In the genomic region with DNA sequence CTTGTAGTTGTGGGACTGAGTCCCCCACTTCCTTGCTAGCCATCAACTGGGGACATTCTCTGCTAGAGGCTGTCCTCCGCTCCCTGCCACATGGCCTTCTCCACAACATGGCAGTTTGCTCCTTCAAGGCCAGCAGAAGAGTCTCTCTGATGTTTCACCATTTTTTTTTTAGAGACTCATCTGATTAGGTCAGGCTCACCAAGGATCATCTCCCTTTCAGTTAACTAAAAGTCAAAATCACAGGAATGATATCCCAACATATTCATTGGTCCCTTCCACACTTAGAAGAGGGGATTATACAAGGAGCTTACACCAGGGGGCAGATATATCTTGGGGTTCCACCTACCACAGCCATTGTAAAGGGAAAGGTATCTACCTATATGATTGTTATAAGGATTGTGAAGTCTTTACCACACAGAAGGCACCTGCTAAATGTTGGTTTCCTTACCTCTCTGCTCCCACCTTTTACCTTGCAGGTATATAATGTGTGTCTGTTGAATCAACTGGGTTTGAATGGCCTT, we compare ENCODE assay signal across 26 cellular contexts. TPM values are rescaled to one million over a fixed set of nuclear protein-coding genes. Genes with fewer than 3 reads are reported as not detected.
DNase-seq lines count a peak whose midpoint lies in the region; FAIRE-seq and TF ChIP-seq lines count a peak whose summit lies in the region.
"Had no signal": no experiment of that assay in that cellular context is flagged by ENCODE, and none has a peak within 500 bp of the region (broad histone marks: within the 10 kb centered on the region; RNA-seq: fewer than 3 reads in every experiment).

No MANE protein-coding gene starts in this region.

- no peaks in the 10 kb centered on the region for H3K36me3 ChIP-seq in breast epithelium
- no peaks in the 10 kb centered on the region for H3K36me3 ChIP-seq in esophagus squamous epithelium
- H3K36me3 ChIP-seq: prostate gland had no signal

- no peak for TF ChIP-seq CTCF in MCF 10A (IDR thresholded peaks at IDR 0.05; ENCODE audit: unreplicated experiment)
- no peak for TF ChIP-seq CTCF in breast epithelium (IDR thresholded peaks at IDR 0.05)
- TF ChIP-seq CTCF in retinal pigment epithelial cell (conservative IDR thresholded peaks at IDR 0.05; ENCODE audit: low read depth, low read length): peak; percentile 13
- TF ChIP-seq CTCF in esophagus squamous epithelium (IDR thresholded peaks at IDR 0.05): peak in 2 of 6 experiments; percentile 6 to 16

- no peak overlapping the region for H3K27ac Mint-ChIP-seq in MCF 10A (ENCODE audit: low read depth, unreplicated experiment)
- H3K27ac Mint-ChIP-seq: activated B cell treated with CpG ODN at 0.5 μM for 24 hours; CD4-positive, CD25-positive, alpha-beta regulatory T cell; dendritic cell treated with granulocyte-macrophage colony-stimulating factor and Interleukin-4, amounts not matched to agents 40 ng/mL and 50 ng/mL, for 4 days; nephron progenitor cell; stimulated activated memory B cell treated with anti-CD40 and anti-IgM and Interleukin-4, amounts not matched to agents 10 μg/mL and 1 μg/mL and 100 μg/mL, for 72 hours had no signal

- intact Hi-C loops in MCF 10A (cut with micrococcal nuclease): no loop called here
- intact Hi-C loops in breast epithelium (cut with DNase I; ENCODE audit: low total_unique reads): no loop called here
- intact Hi-C loops in esophagus squamous epithelium (cut with DNase I): no loop called here

- no peaks in the 10 kb centered on the region for H3K9me3 Mint-ChIP-seq in MCF 10A (ENCODE audit: unreplicated experiment)
- H3K9me3 Mint-ChIP-seq: activated B cell treated with CpG ODN at 0.5 μM for 24 hours; dendritic cell treated with granulocyte-macrophage colony-stimulating factor and Interleukin-4, amounts not matched to agents 40 ng/mL and 50 ng/mL, for 4 days; nephron progenitor cell; stimulated activated memory B cell treated with anti-CD40 and anti-IgM and Interleukin-4, amounts not matched to agents 10 μg/mL and 1 μg/mL and 100 μg/mL, for 72 hours had no signal

- H3K27me3 ChIP-seq in breast epithelium (no peaks in the 10 kb centered on the region), esophagus squamous epithelium (no peaks in the 10 kb centered on the region)
- H3K27me3 ChIP-seq: cardiac muscle cell had no signal

- H3K9me3 ChIP-seq in breast epithelium (no peaks in the 10 kb centered on the region), esophagus squamous epithelium (no peaks in the 10 kb centered on the region)
- H3K9me3 ChIP-seq: prostate gland had no signal

- CTCF ChIA-PET in MCF 10A (lab: Yijun Ruan, JAX): interaction anchor here (0.6 kb wide), 2 partner anchors 11 to 58 kb away, joined by 3 read pairs; no protein-coding TSS in a partner anchor

- H3K36me3 Mint-ChIP-seq in MCF 10A (ENCODE audit: insufficient read depth, unreplicated experiment): no peaks in the 10 kb centered on the region
- H3K36me3 Mint-ChIP-seq: CD4-positive, CD25-positive, alpha-beta regulatory T cell; stimulated activated memory B cell treated with anti-CD40 and anti-IgM and Interleukin-4, amounts not matched to agents 10 μg/mL and 1 μg/mL and 100 μg/mL, for 72 hours had no signal

- H3K4me1 Mint-ChIP-seq in MCF 10A (ENCODE audit: insufficient read depth, unreplicated experiment): no peaks in the 10 kb centered on the region
- H3K4me1 Mint-ChIP-seq: activated B cell treated with CpG ODN at 0.5 μM for 24 hours; CD4-positive, CD25-positive, alpha-beta regulatory T cell; nephron progenitor cell; stimulated activated memory B cell treated with anti-CD40 and anti-IgM and Interleukin-4, amounts not matched to agents 10 μg/mL and 1 μg/mL and 100 μg/mL, for 72 hours had no signal

- H3K4me3 ChIP-seq in breast epithelium (no peak overlapping the region), retinal pigment epithelial cell (ENCODE audit: low read length) (no peak overlapping the region), esophagus squamous epithelium (no peak overlapping the region)
- H3K4me3 ChIP-seq: cardiac muscle cell, prostate gland had no signal

- H3K4me3 Mint-ChIP-seq in MCF 10A (ENCODE audit: unreplicated experiment): no peak overlapping the region
- H3K4me3 Mint-ChIP-seq: activated B cell treated with CpG ODN at 0.5 μM for 24 hours; CD4-positive, CD25-positive, alpha-beta regulatory T cell; dendritic cell treated with granulocyte-macrophage colony-stimulating factor and Interleukin-4, amounts not matched to agents 40 ng/mL and 50 ng/mL, for 4 days; nephron progenitor cell; stimulated activated memory B cell treated with anti-CD40 and anti-IgM and Interleukin-4, amounts not matched to agents 10 μg/mL and 1 μg/mL and 100 μg/mL, for 72 hours had no signal

- WGBS in esophagus squamous epithelium, 2 donors: 100% methylated on average over 1 of the region's 1 CpG

- H3K27me3 Mint-ChIP-seq in MCF 10A (ENCODE audit: insufficient read depth, unreplicated experiment): peaks cover 35% of the 10 kb centered on the region

- TF ChIP-seq POLR2A in breast epithelium (IDR thresholded peaks at IDR 0.05) (no peak), GM12891 (IDR thresholded peaks at IDR 0.05; ENCODE audit: low read depth, low read length) (no peak), esophagus squamous epithelium (IDR thresholded peaks at IDR 0.05) (no peak)

- no TSS peak for BruUV-seq in MCF 10A (replicated peaks; lab: Mats Ljungman, UMichigan)

- no peaks in the 10 kb centered on the region for H3K4me1 ChIP-seq in breast epithelium
- no peaks in the 10 kb centered on the region for H3K4me1 ChIP-seq in esophagus squamous epithelium
- H3K4me1 ChIP-seq: prostate gland had no signal

- no peak for FAIRE-seq in GM12891 (lab: Jason Lieb, UNC)

- no peak overlapping the region for H3K27ac ChIP-seq in breast epithelium
- no peak overlapping the region for H3K27ac ChIP-seq in esophagus squamous epithelium
- H3K27ac ChIP-seq: cardiac muscle cell, prostate gland had no signal

- DNase-seq in MCF 10A (ENCODE audit: unreplicated experiment) (peak; percentile 18), breast epithelium (ENCODE audit: low spot score in 2 of 2) (no peak), NAMALWA (ENCODE audit: low spot score) (peak; percentile 11), dermis blood vessel endothelial cell (peak; percentile 31), retinal pigment epithelial cell (ENCODE audit: low read depth) (no peak), HK-2 (ENCODE audit: unreplicated experiment) (no peak), GM12891 (ENCODE audit: insufficient read length, low spot score) (no peak), esophagus squamous epithelium (lab: John Stamatoyannopoulos, UW) (no peak)
- DNase-seq: activated B cell treated with CpG ODN at 0.5 μM for 24 hours; activated CD4-positive, alpha-beta T cell treated with anti-CD3 and anti-CD28 coated beads, Interleukin-2, amount 50 U/mL, for 48 hours; activated gamma-delta T cell treated with Interleukin-2 at 50 U/mL for 16 hours; CD4-positive, CD25-positive, alpha-beta regulatory T cell; DMS79 treated with DMSO at 0.1 percent for 48 hours; left cardiac atrium; midbrain; NCI-H1694 treated with DMSO at 0.1 percent for 48 hours; NCI-H345; nephron progenitor cell; RPMI8226; stimulated activated CD4-positive, alpha-beta T cell treated with anti-CD3 and anti-CD28 coated beads, Interleukin-1b, Interleukin-23, amount 100 ng/mL, for 48 hours had no signal

- POLR2A ChIA-PET in MCF 10A (lab: Yijun Ruan, JAX): interaction anchor here (0.9 to 1.2 kb wide), 2 partner anchors 9 to 28 kb away, joined by 3 to 4 read pairs; no protein-coding TSS in a partner anchor

TF ChIP-seq in GM12891, 5 proteins besides CTCF, POLR2A, EP300 and RAD21:
- TF ChIP-seq SPI1 (IDR thresholded peaks at IDR 0.05; ENCODE audit: low read depth, low read length) (no peak), POLR2AphosphoS5 (IDR thresholded peaks at IDR 0.05; ENCODE audit: low read depth, low read length) (no peak), POU2F2 (IDR thresholded peaks at IDR 0.05; ENCODE audit: low read depth, low read length) (no peak), PAX5 (IDR thresholded peaks at IDR 0.05; ENCODE audit: insufficient read depth, low read length, severe bottlenecking) (no peak), TAF1 (IDR thresholded peaks at IDR 0.05; ENCODE audit: low read depth, low read length) (no peak)

RNA-seq across cellular contexts. Expression of a gene that starts 23.3 kb away (rescaled TPM):
- total RNA-seq in MCF 10A (2022) (not detected in 2 replicates), breast epithelium (under 1 TPM; 0.32 to 0.73 (median 0.66) TPM), dermis blood vessel endothelial cell (under 0.01 and 0.05 TPM in 2 replicates), esophagus squamous epithelium (under 1 TPM in 3 of 4 donors, not detected in 1; 0.04 to 0.57 (median 0.06) TPM)
- 1.8 TPM for polyA plus RNA-seq in GM12891 (2012; ENCODE audit: low read depth, missing spikeins)
- total RNA-seq: CD4-positive, CD25-positive, alpha-beta regulatory T cell; glomerular endothelial cell had no signal
- polyA plus RNA-seq: AG04450 had no signal

RNA-seq across cellular contexts. Expression of a gene that starts 51.9 kb away (rescaled TPM):
- total RNA-seq in MCF 10A (2022) (0.21 TPM in 1 of 2 replicates, not detected in the other), breast epithelium (1 to 10 TPM; 1.3 to 4.6 (median 3.8) TPM), dermis blood vessel endothelial cell (0.47 and 1.0 TPM in 2 replicates), esophagus squamous epithelium (under 1 TPM in 2 of 4 donors, not detected in 2; 0.19 to 0.79 TPM)
- polyA plus RNA-seq in GM12891 (2012; ENCODE audit: low read depth, missing spikeins): 0.63 TPM
- total RNA-seq: glomerular endothelial cell had no signal

RNA-seq across cellular contexts. Expression of a gene that starts 52.4 kb away (rescaled TPM):
- total RNA-seq in MCF 10A (2022) (56.1 and 56.9 TPM in 2 replicates), breast epithelium (10 to 100 TPM; 67.8 to 89.3 (median 77.0) TPM), dermis blood vessel endothelial cell (46.9 and 53.8 TPM in 2 replicates), esophagus squamous epithelium (10 to 100 TPM; 44.2 to 76.8 (median 58.9) TPM)
- 49.1 TPM for polyA plus RNA-seq in GM12891 (2012; ENCODE audit: low read depth, missing spikeins)

RNA-seq across cellular contexts. Expression of a gene that starts 59.1 kb away (rescaled TPM):
- total RNA-seq in MCF 10A (2022) (2.2 and 3.2 TPM in 2 replicates), breast epithelium (10 to 100 TPM in 2 of 3 donors, 1 to 10 TPM in 1; 3.4 to 15.4 (median 14.0) TPM), dermis blood vessel endothelial cell (0.28 and 0.68 TPM in 2 replicates), esophagus squamous epithelium (1 to 10 TPM in 1 of 4 donors, under 1 TPM in 3; 0.12 to 1.3 (median 0.42) TPM)
- 0.36 TPM for polyA plus RNA-seq in GM12891 (2012; ENCODE audit: low read depth, missing spikeins)

Comparison
In these comparisons a context has a peak if more than half of its experiments do, and no peak if none do; other contexts are left out.
1. DNase-seq: peak in MCF 10A (single experiment), NAMALWA (single experiment) and dermis blood vessel endothelial cell (single experiment); none in breast epithelium (0 of 2), retinal pigment epithelial cell (single experiment), HK-2 (single experiment), GM12891 (single experiment) and esophagus squamous epithelium (single experiment).